Comparison of ENCODE assay signal across 26 cellular contexts in genomic region chr2:126638781-126639180, GRCh38.
"Had no signal": no experiment of that assay in that cellular context is flagged by ENCODE, and none has a peak within 500 bp of the region (broad histone marks: within the 10 kb centered on the region; RNA-seq: fewer than 3 reads in every experiment).

No MANE protein-coding gene starts in this region.

- H3K36me3 Mint-ChIP-seq: mesothelial cell of epicardium; naive B cell; natural killer cell treated with Interleukin-12 subunit alpha and Interleukin-12 subunit beta and Interleukin-15 and Interleukin-18, amount 100 ng/mL, for 72 hours; neural progenitor cell; stimulated activated effector memory CD8-positive, alpha-beta T cell treated with anti-CD3 and anti-CD28 coated beads, Interleukin-12 subunit alpha, Interleukin-12 subunit beta, amount 100 ng/mL, for 72 hours had no signal

- H3K27me3 ChIP-seq: colonic mucosa, gastrocnemius medialis, neural progenitor cell, ovary, sigmoid colon, tibial nerve, upper lobe of left lung had no signal

- ATAC-seq: gastrocnemius medialis; left lobe of liver; mucosa of descending colon; natural killer cell treated with Interleukin-12 subunit alpha and Interleukin-12 subunit beta and Interleukin-15 and Interleukin-18, amount 100 ng/mL, for 72 hours; psoas muscle; right cardiac atrium; stimulated activated effector memory CD8-positive, alpha-beta T cell treated with anti-CD3 and anti-CD28 coated beads, Interleukin-12 subunit alpha, Interleukin-12 subunit beta, amount 100 ng/mL, for 72 hours had no signal

- H3K4me3 Mint-ChIP-seq: dendritic cell treated with granulocyte-macrophage colony-stimulating factor and Interleukin-4, amounts not matched to agents 40 ng/mL and 50 ng/mL, for 4 days; mesothelial cell of epicardium; naive B cell; natural killer cell treated with Interleukin-12 subunit alpha and Interleukin-12 subunit beta and Interleukin-15 and Interleukin-18, amount 100 ng/mL, for 72 hours; neural progenitor cell; stimulated activated effector memory CD8-positive, alpha-beta T cell treated with anti-CD3 and anti-CD28 coated beads, Interleukin-12 subunit alpha, Interleukin-12 subunit beta, amount 100 ng/mL, for 72 hours had no signal

- H3K4me1 ChIP-seq: colonic mucosa, sigmoid colon had no signal

- H3K4me1 Mint-ChIP-seq: mesothelial cell of epicardium; stimulated activated effector memory CD8-positive, alpha-beta T cell treated with anti-CD3 and anti-CD28 coated beads, Interleukin-12 subunit alpha, Interleukin-12 subunit beta, amount 100 ng/mL, for 72 hours had no signal

- H3K9me3 Mint-ChIP-seq: mesothelial cell of epicardium; natural killer cell treated with Interleukin-12 subunit alpha and Interleukin-12 subunit beta and Interleukin-15 and Interleukin-18, amount 100 ng/mL, for 72 hours; neural progenitor cell; stimulated activated effector memory CD8-positive, alpha-beta T cell treated with anti-CD3 and anti-CD28 coated beads, Interleukin-12 subunit alpha, Interleukin-12 subunit beta, amount 100 ng/mL, for 72 hours had no signal

- H3K9me3 ChIP-seq: colonic mucosa, gastrocnemius medialis, mucosa of descending colon, ovary, psoas muscle, sigmoid colon, thoracic aorta, tibial nerve, upper lobe of left lung had no signal

- H3K4me3 ChIP-seq: colonic mucosa, gastrocnemius medialis, mucosa of descending colon, neural progenitor cell, ovary, psoas muscle, sigmoid colon, thoracic aorta, tibial nerve, upper lobe of left lung had no signal

- H3K27ac Mint-ChIP-seq: dendritic cell treated with granulocyte-macrophage colony-stimulating factor and Interleukin-4, amounts not matched to agents 40 ng/mL and 50 ng/mL, for 4 days; mesothelial cell of epicardium; naive B cell; natural killer cell treated with Interleukin-12 subunit alpha and Interleukin-12 subunit beta and Interleukin-15 and Interleukin-18, amount 100 ng/mL, for 72 hours; neural progenitor cell; stimulated activated effector memory CD8-positive, alpha-beta T cell treated with anti-CD3 and anti-CD28 coated beads, Interleukin-12 subunit alpha, Interleukin-12 subunit beta, amount 100 ng/mL, for 72 hours had no signal

- H3K27ac ChIP-seq: colonic mucosa, gastrocnemius medialis, neural progenitor cell, ovary, psoas muscle, sigmoid colon, thoracic aorta, tibial nerve, upper lobe of left lung had no signal

- H3K36me3 ChIP-seq: colonic mucosa, gastrocnemius medialis, neural progenitor cell, ovary, sigmoid colon, thoracic aorta, tibial nerve, upper lobe of left lung had no signal

- H3K9ac ChIP-seq: neural progenitor cell had no signal

- DNase-seq: colonic mucosa; effector CD8-positive, alpha-beta T cell; erythroblast; gastrocnemius medialis; head of caudate nucleus; kidney; mesenchymal stem cell; mucosa of descending colon; naive B cell; ovary; posterior cingulate gyrus; psoas muscle; right cardiac atrium; sigmoid colon; stimulated activated CD4-positive, alpha-beta T cell treated with anti-CD3 and anti-CD28 coated beads, Interleukin-4, amount 100 ng/mL, for 24 hours; stimulated activated naive CD4-positive, alpha-beta T cell treated with Interleukin-2 at 50 U/mL for 16 hours; substantia nigra; upper lobe of left lung had no signal
